ENCODE assay signal across 10 cellular contexts in the genomic region with DNA sequence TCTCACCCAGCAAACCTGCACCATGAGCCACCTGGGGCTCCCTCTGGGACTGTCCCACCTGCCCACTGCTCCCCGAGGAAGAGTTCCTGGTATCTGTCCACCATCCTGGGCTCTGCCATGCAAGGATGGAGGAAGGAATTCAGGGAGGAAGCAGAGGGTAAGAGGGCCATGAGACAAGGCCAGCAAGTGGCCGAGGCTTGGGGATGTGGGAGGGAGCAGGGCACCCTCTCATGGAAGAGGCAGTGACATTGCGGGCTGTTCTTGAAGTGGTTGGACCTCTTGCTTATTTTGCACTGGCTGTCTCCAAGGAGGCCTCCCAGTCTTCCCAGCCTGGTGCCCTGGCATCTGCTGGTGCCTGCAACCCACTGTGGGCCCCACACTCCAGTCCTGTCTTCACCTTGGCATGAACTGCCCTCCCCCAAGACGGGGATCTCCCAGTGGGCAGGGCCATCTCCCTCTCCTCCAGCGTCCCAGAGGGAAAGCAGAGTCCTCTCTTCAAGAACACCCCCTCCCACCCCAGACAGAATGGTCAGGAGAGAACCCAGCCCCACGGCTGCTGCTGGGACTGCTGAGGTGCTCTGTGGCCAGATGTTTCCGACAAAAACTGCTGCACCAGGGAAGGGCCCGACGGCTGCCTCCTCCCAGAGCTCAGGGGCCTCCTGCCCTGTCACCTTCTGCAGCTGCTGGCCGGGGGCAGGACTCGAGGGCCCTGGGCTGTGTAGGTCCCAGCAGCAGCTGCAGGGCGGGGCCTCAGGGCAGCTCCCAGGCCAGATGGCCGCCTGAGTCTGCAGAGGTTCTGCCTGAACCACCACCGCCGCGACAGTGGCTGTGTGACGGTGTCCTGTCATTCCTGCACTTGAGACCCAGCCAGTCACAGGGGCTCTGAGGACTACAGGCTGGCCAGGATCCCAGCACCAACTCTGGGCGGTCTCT. TPM values are rescaled to one million over a fixed set of nuclear protein-coding genes. Genes with fewer than 3 reads are reported as not detected.
A peak's percentile ranks its signal among the peaks of the same experiment; 100 is the strongest.
DNase-seq lines count a peak whose midpoint lies in the region; ATAC-seq and TF ChIP-seq lines count a peak whose summit lies in the region.
"Had no signal": no experiment of that assay in that cellular context is flagged by ENCODE, and none has a peak within 500 bp of the region (broad histone marks: within the 10 kb centered on the region; RNA-seq: fewer than 3 reads in every experiment).

No MANE protein-coding gene starts in this region.

- no peak overlapping the region for H3K4me2 ChIP-seq in parathyroid adenoma (ENCODE audit: low read length)

- in situ Hi-C loops in Caki2 (cut with HindIII; ENCODE audit: low pct_unique_long_range_greater_than_20kb, low sequenced_read_pairs) = no loop called here

- ATAC-seq in GM21367 (IDR thresholded peaks at IDR 0.05; ENCODE audit: unreplicated experiment) = no peak

- TF ChIP-seq EP300 in esophagus muscularis mucosa (IDR thresholded peaks at IDR 0.05) = no peak

- 64% methylated on average over 10 of the region's 18 CpGs for WGBS in esophagus muscularis mucosa

- no peaks in the 10 kb centered on the region for H3K27me3 ChIP-seq in esophagus muscularis mucosa
- H3K27me3 ChIP-seq in parathyroid adenoma (ENCODE audit: control insufficient read depth, insufficient read depth, low read length) = no peaks in the 10 kb centered on the region

- peaks cover 62 to 87% (median 70%) of the 10 kb centered on the region in 4 donors for H3K4me1 ChIP-seq in esophagus muscularis mucosa
- H3K4me1 ChIP-seq in parathyroid adenoma = peaks cover 24% of the 10 kb centered on the region

- H3K9ac ChIP-seq in parathyroid adenoma = no peak overlapping the region

- H2AFZ ChIP-seq in parathyroid adenoma = peak overlapping the region; percentile 57

- intact Hi-C loops in esophagus muscularis mucosa (cut with DNase I) = no loop called here

- H3K27ac ChIP-seq in esophagus muscularis mucosa (replicated peaks in 1 of 4) (peak overlapping the region; percentile 84 to 97 (median 93)), parathyroid adenoma (peak overlapping the region; percentile 21)
- H3K27ac ChIP-seq: neutrophil had no signal

- H3K79me2 ChIP-seq in parathyroid adenoma = peaks cover 24% of the 10 kb centered on the region

- H3K9me3 ChIP-seq in esophagus muscularis mucosa (no peaks in the 10 kb centered on the region), parathyroid adenoma (ENCODE audit: control insufficient read depth, low read length) (no peaks in the 10 kb centered on the region)
- H3K9me3 ChIP-seq: neutrophil had no signal

- H3K4me3 ChIP-seq in esophagus muscularis mucosa = no peak overlapping the region
- no peak overlapping the region for H3K4me3 ChIP-seq in parathyroid adenoma (ENCODE audit: low read depth, low read length)

- TF ChIP-seq POLR2A in esophagus muscularis mucosa (IDR thresholded peaks at IDR 0.05; ENCODE audit: low read depth) = no peak

- peak; percentile 56 for DNase-seq in Caki2 (ENCODE audit: low read depth)
- DNase-seq in NCI-H510A treated with DMSO at 0.1 percent for 48 hours (lab: John Stamatoyannopoulos, UW) = peak; percentile 60
- peak; percentile 91 for DNase-seq in esophagus muscularis mucosa (ENCODE audit: extremely low spot score)
- DNase-seq in stimulated activated naive CD4-positive, alpha-beta T cell treated with Interleukin-2 at 50 U/mL for 16 hours (lab: John Stamatoyannopoulos, UW) = no peak
- no peak for DNase-seq in stimulated activated naive CD4-positive, alpha-beta T cell (lab: John Stamatoyannopoulos, UW)
- DNase-seq in amygdala (lab: John Stamatoyannopoulos, UW) = no peak
- DNase-seq: NCI-H2029 had no signal

- H3K36me3 ChIP-seq in esophagus muscularis mucosa (peaks cover 0 to 2% (median under 1%) of the 10 kb centered on the region in 4 donors), parathyroid adenoma (ENCODE audit: control insufficient read depth, insufficient read depth, low read length) (no peaks in the 10 kb centered on the region)

- TF ChIP-seq CTCF in esophagus muscularis mucosa (IDR thresholded peaks at IDR 0.05) (no peak), parathyroid adenoma (IDR thresholded peaks at IDR 0.05) (no peak)

RNA-seq across cellular contexts. Expression of gene AKT1, which starts 1.8 kb away (rescaled TPM):
- 126 and 177 TPM in 2 replicates for total RNA-seq in Caki2 (2014; rRNA removed; shearing (Covaris generic); ENCODE audit: low replicate concordance)
- 100 to 1,000 TPM; 162 to 267 (median 187) TPM for total RNA-seq in esophagus muscularis mucosa

RNA-seq across cellular contexts. Expression of gene ZBTB42, which starts 3.5 kb away (rescaled TPM):
- 4.7 and 7.6 TPM in 2 replicates for total RNA-seq in Caki2 (2014; rRNA removed; shearing (Covaris generic); ENCODE audit: low replicate concordance)
- 1 to 10 TPM; 2.5 to 6.4 (median 4.9) TPM for total RNA-seq in esophagus muscularis mucosa

RNA-seq across cellular contexts. Expression of gene SIVA1, which starts 44.4 kb away (rescaled TPM):
- 196 and 239 TPM in 2 replicates for total RNA-seq in Caki2 (2014; rRNA removed; shearing (Covaris generic); ENCODE audit: low replicate concordance)
- 100 to 1,000 TPM; 207 to 324 (median 290) TPM for total RNA-seq in esophagus muscularis mucosa

Comparison
In these comparisons a context has a peak if more than half of its experiments do, and no peak if none do; other contexts are left out.
1. DNase-seq: peak in Caki2 (single experiment), NCI-H510A treated with DMSO at 0.1 percent for 48 hours (single experiment) and esophagus muscularis mucosa (single experiment); none in stimulated activated naive CD4-positive, alpha-beta T cell treated with Interleukin-2 at 50 U/mL for 16 hours (single experiment), stimulated activated naive CD4-positive, alpha-beta T cell (0 of 6) and amygdala (0 of 56).